Comparison of ENCODE assay signal across 1 cellular context in the genomic region with DNA sequence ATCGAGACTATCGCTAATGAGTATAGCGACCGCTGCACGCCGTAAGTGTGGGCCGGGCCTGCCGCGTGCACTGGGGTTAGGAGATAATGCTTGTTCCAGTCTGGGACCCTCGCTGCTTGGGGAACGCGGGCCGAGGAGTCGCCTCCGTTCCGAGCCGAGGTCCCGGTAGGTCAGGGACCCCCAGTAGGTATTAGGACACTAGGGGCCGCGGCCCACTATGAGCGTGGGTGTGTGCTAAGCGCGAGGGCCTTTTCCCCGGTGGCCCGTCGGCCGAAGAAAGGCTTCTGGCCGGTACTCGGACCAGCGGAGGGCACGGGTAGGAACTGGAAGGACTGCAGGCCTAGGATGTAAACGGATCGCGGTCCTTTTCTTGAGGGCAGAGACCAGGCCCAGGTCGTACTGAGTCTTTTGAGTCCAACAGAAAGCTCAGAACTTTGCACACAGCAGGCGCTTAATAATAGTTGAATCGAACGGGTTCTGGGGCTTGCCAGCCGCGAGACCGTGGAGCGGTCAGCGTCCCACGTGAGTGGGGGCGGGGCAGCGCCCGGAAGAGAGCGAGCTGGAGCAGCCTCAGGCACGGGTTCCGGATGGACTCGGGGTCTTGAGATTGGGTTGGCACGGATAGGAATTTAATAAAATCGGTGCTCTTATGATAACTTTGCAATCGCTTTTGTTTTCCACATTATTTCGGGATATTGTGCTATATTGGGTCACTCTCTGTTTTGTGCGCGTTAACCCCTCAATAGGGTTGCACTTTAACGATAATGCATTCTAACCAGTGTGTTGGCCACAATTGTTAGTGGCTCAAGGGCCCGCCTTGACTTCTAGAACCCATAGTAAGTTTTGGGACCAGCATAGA.
A peak's percentile ranks its signal among the peaks of the same experiment; 100 is the strongest.
TF ChIP-seq lines count a peak whose summit lies in the region.

No MANE protein-coding gene starts in this region.

TF ChIP-seq in HepG2, 621 proteins besides CTCF, POLR2A, EP300 and RAD21 (continued from another document and continues in another):
- TF ChIP-seq, protein P1, sequence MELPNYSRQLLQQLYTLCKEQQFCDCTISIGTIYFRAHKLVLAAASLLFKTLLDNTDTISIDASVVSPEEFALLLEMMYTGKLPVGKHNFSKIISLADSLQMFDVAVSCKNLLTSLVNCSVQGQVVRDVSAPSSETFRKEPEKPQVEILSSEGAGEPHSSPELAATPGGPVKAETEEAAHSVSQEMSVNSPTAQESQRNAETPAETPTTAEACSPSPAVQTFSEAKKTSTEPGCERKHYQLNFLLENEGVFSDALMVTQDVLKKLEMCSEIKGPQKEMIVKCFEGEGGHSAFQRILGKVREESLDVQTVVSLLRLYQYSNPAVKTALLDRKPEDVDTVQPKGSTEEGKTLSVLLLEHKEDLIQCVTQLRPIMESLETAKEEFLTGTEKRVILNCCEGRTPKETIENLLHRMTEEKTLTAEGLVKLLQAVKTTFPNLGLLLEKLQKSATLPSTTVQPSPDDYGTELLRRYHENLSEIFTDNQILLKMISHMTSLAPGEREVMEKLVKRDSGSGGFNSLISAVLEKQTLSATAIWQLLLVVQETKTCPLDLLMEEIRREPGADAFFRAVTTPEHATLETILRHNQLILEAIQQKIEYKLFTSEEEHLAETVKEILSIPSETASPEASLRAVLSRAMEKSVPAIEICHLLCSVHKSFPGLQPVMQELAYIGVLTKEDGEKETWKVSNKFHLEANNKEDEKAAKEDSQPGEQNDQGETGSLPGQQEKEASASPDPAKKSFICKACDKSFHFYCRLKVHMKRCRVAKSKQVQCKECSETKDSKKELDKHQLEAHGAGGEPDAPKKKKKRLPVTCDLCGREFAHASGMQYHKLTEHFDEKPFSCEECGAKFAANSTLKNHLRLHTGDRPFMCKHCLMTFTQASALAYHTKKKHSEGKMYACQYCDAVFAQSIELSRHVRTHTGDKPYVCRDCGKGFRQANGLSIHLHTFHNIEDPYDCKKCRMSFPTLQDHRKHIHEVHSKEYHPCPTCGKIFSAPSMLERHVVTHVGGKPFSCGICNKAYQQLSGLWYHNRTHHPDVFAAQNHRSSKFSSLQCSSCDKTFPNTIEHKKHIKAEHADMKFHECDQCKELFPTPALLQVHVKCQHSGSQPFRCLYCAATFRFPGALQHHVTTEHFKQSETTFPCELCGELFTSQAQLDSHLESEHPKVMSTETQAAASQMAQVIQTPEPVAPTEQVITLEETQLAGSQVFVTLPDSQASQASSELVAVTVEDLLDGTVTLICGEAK (IDR thresholded peaks at IDR 0.05), result no peak
- TF ChIP-seq, protein P1 (CRISPR knock-in tag; IDR thresholded peaks at IDR 0.05), result peak; percentile 33; the same call in 1 of the 2 replicates
- no peak for TF ChIP-seq ATM (IDR thresholded peaks at IDR 0.05; ENCODE audit: borderline replicate concordance)
- no peak for TF ChIP-seq ZSCAN25 (CRISPR knock-in tag; IDR thresholded peaks at IDR 0.05)
- TF ChIP-seq, protein P2, sequence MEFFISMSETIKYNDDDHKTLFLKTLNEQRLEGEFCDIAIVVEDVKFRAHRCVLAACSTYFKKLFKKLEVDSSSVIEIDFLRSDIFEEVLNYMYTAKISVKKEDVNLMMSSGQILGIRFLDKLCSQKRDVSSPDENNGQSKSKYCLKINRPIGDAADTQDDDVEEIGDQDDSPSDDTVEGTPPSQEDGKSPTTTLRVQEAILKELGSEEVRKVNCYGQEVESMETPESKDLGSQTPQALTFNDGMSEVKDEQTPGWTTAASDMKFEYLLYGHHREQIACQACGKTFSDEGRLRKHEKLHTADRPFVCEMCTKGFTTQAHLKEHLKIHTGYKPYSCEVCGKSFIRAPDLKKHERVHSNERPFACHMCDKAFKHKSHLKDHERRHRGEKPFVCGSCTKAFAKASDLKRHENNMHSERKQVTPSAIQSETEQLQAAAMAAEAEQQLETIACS (CRISPR knock-in tag; IDR thresholded peaks at IDR 0.05), result no peak
- TF ChIP-seq ZBTB26 (CRISPR knock-in tag; IDR thresholded peaks at IDR 0.05; ENCODE audit: borderline replicate concordance), result no peak
- no peak for TF ChIP-seq MLX (CRISPR knock-in tag; IDR thresholded peaks at IDR 0.05)
- TF ChIP-seq ZNF674 (CRISPR knock-in tag; IDR thresholded peaks at IDR 0.05; ENCODE audit: low read depth), result 0 out of 2 replicates have a peak, but pooled peaks have one; percentile 47
- TF ChIP-seq, protein P3, sequence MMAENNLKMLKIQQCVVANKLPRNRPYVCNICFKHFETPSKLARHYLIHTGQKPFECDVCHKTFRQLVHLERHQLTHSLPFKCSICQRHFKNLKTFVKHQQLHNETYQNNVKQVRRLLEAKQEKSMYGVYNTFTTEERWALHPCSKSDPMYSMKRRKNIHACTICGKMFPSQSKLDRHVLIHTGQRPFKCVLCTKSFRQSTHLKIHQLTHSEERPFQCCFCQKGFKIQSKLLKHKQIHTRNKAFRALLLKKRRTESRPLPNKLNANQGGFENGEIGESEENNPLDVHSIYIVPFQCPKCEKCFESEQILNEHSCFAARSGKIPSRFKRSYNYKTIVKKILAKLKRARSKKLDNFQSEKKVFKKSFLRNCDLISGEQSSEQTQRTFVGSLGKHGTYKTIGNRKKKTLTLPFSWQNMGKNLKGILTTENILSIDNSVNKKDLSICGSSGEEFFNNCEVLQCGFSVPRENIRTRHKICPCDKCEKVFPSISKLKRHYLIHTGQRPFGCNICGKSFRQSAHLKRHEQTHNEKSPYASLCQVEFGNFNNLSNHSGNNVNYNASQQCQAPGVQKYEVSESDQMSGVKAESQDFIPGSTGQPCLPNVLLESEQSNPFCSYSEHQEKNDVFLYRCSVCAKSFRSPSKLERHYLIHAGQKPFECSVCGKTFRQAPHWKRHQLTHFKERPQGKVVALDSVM (CRISPR knock-in tag; IDR thresholded peaks at IDR 0.05), result no peak
- 0 out of 2 replicates have a peak, but pooled peaks have one; percentile 9 for TF ChIP-seq CENPT (CRISPR knock-in tag; IDR thresholded peaks at IDR 0.05; ENCODE audit: low read depth)
- no peak for TF ChIP-seq ZNF773 (CRISPR knock-in tag; IDR thresholded peaks at IDR 0.05; ENCODE audit: borderline replicate concordance)
- no peak for TF ChIP-seq FOXJ3 (CRISPR knock-in tag; IDR thresholded peaks at IDR 0.05; ENCODE audit: borderline replicate concordance)
- TF ChIP-seq TARDBP (CRISPR knock-in tag; IDR thresholded peaks at IDR 0.05), result no peak
- no peak for TF ChIP-seq TAF15 (IDR thresholded peaks at IDR 0.05; ENCODE audit: low read depth, low read length, poor library complexity, severe bottlenecking)
- TF ChIP-seq, protein P4, sequence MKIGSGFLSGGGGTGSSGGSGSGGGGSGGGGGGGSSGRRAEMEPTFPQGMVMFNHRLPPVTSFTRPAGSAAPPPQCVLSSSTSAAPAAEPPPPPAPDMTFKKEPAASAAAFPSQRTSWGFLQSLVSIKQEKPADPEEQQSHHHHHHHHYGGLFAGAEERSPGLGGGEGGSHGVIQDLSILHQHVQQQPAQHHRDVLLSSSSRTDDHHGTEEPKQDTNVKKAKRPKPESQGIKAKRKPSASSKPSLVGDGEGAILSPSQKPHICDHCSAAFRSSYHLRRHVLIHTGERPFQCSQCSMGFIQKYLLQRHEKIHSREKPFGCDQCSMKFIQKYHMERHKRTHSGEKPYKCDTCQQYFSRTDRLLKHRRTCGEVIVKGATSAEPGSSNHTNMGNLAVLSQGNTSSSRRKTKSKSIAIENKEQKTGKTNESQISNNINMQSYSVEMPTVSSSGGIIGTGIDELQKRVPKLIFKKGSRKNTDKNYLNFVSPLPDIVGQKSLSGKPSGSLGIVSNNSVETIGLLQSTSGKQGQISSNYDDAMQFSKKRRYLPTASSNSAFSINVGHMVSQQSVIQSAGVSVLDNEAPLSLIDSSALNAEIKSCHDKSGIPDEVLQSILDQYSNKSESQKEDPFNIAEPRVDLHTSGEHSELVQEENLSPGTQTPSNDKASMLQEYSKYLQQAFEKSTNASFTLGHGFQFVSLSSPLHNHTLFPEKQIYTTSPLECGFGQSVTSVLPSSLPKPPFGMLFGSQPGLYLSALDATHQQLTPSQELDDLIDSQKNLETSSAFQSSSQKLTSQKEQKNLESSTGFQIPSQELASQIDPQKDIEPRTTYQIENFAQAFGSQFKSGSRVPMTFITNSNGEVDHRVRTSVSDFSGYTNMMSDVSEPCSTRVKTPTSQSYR (CRISPR knock-in tag; IDR thresholded peaks at IDR 0.05; ENCODE audit: borderline replicate concordance), result peak; percentile 92
- TF ChIP-seq ZNF792 (CRISPR knock-in tag; IDR thresholded peaks at IDR 0.05), result no peak
- TF ChIP-seq SP1 (IDR thresholded peaks at IDR 0.05), result no peak
- TF ChIP-seq SP1 (CRISPR knock-in tag; IDR thresholded peaks at IDR 0.05), result no peak; the same call in 1 of the 2 replicates
- TF ChIP-seq, protein P5, sequence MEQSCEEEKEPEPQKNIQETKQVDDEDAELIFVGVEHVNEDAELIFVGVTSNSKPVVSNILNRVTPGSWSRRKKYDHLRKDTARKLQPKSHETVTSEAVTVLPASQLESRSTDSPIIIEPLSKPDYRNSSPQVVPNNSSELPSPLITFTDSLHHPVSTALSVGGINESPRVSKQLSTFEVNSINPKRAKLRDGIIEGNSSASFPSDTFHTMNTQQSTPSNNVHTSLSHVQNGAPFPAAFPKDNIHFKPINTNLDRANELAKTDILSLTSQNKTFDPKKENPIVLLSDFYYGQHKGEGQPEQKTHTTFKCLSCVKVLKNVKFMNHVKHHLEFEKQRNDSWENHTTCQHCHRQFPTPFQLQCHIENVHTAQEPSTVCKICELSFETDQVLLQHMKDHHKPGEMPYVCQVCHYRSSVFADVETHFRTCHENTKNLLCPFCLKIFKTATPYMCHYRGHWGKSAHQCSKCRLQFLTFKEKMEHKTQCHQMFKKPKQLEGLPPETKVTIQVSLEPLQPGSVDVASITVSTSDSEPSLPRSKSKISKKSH (CRISPR knock-in tag; IDR thresholded peaks at IDR 0.05; ENCODE audit: borderline replicate concordance), result no peak; the same call in 1 of the 2 replicates
- no peak; the same call in 1 of the 2 replicates for TF ChIP-seq HNF1B (CRISPR knock-in tag; IDR thresholded peaks at IDR 0.05)
- TF ChIP-seq IKZF4 (CRISPR knock-in tag; IDR thresholded peaks at IDR 0.05; ENCODE audit: borderline replicate concordance, low read depth, not compliant biosample characterization), result no peak
- 0 out of 2 replicates have a peak, but pooled peaks have one; percentile 16 for TF ChIP-seq SNAI1 (CRISPR knock-in tag; IDR thresholded peaks at IDR 0.05; ENCODE audit: borderline replicate concordance)
- peak; percentile 56; the same call in 1 of the 2 replicates for TF ChIP-seq ETV5 (CRISPR knock-in tag; IDR thresholded peaks at IDR 0.05; ENCODE audit: borderline replicate concordance)
- TF ChIP-seq ZNF570 (CRISPR knock-in tag; IDR thresholded peaks at IDR 0.05; ENCODE audit: borderline replicate concordance), result no peak
- TF ChIP-seq MYNN (CRISPR knock-in tag; IDR thresholded peaks at IDR 0.05; ENCODE audit: low read depth), result no peak
- TF ChIP-seq PPARG (CRISPR knock-in tag; conservative IDR thresholded peaks at IDR 0.05), result no peak
